27 cellular contexts compared by ENCODE assay signal in genomic region chrX:2539586-2539985, GRCh38.
"Had no signal": no experiment of that assay in that cellular context is flagged by ENCODE, and none has a peak within 500 bp of the region (broad histone marks: within the 10 kb centered on the region; RNA-seq: fewer than 3 reads in every experiment).

No MANE protein-coding gene starts in this region.

- DNase-seq: naive thymus-derived CD4-positive, alpha-beta T cell; nephron progenitor cell; occipital lobe; pancreas; psoas muscle; right cardiac atrium; right lobe of liver; sigmoid colon; small intestine; stimulated activated CD4-positive, alpha-beta T cell treated with anti-CD3 and anti-CD28 coated beads, Interleukin-15, amount 100 ng/mL, for 24 hours; stimulated activated CD4-positive, alpha-beta T cell treated with anti-CD3 and anti-CD28 coated beads, Interleukin-2, amount 100 ng/mL, for 24 hours; stimulated activated CD4-positive, alpha-beta T cell treated with anti-CD3 and anti-CD28 coated beads, Interleukin-2, amount 100 ng/mL, for 48 hours; stimulated activated CD4-positive, alpha-beta T cell treated with anti-CD3 and anti-CD28 coated beads, Interleukin-4, amount 100 ng/mL, for 24 hours; stimulated activated naive B cell treated with anti-CD40 and anti-IgM and Interleukin-4, amounts not matched to agents 10 μg/mL and 1 μg/mL and 100 μg/mL, for 72 hours; stimulated activated naive CD4-positive, alpha-beta T cell treated with Interleukin-2 at 50 U/mL for 16 hours; stomach; thyroid gland; upper lobe of right lung; uterus had no signal

- H3K9me3 Mint-ChIP-seq: natural killer cell treated with Interleukin-12 subunit alpha and Interleukin-12 subunit beta and Interleukin-15 and Interleukin-18, amount 100 ng/mL, for 72 hours; stimulated activated effector memory CD8-positive, alpha-beta T cell treated with anti-CD3 and anti-CD28 coated beads, Interleukin-12 subunit alpha, Interleukin-12 subunit beta, amount 100 ng/mL, for 72 hours; stimulated activated naive CD8-positive, alpha-beta T cell treated with anti-CD3 and anti-CD28 coated beads, Interleukin-15, Interleukin-2, amounts not matched to agents 100 ng/mL and 50 ng/mL, for 24 hours; type B pancreatic cell had no signal

- H3K4me1 Mint-ChIP-seq: naive thymus-derived CD4-positive, alpha-beta T cell; stimulated activated effector memory CD8-positive, alpha-beta T cell treated with anti-CD3 and anti-CD28 coated beads, Interleukin-12 subunit alpha, Interleukin-12 subunit beta, amount 100 ng/mL, for 72 hours; stimulated activated naive B cell treated with anti-CD40 and anti-IgM and Interleukin-4, amounts not matched to agents 10 μg/mL and 1 μg/mL and 100 μg/mL, for 72 hours had no signal

- H3K27me3 ChIP-seq: pancreas, right lobe of liver, sigmoid colon, stomach, thyroid gland, tibial nerve, upper lobe of right lung, uterus had no signal

- H3K27ac ChIP-seq: pancreas, psoas muscle, right lobe of liver, sigmoid colon, stomach, thoracic aorta, thyroid gland, tibial nerve, upper lobe of right lung, uterus had no signal

- H3K4me3 Mint-ChIP-seq: naive thymus-derived CD4-positive, alpha-beta T cell; natural killer cell treated with Interleukin-12 subunit alpha and Interleukin-12 subunit beta and Interleukin-15 and Interleukin-18, amount 100 ng/mL, for 72 hours; nephron progenitor cell; neural crest cell; stimulated activated effector memory CD8-positive, alpha-beta T cell treated with anti-CD3 and anti-CD28 coated beads, Interleukin-12 subunit alpha, Interleukin-12 subunit beta, amount 100 ng/mL, for 72 hours; stimulated activated naive B cell treated with anti-CD40 and anti-IgM and Interleukin-4, amounts not matched to agents 10 μg/mL and 1 μg/mL and 100 μg/mL, for 72 hours; stimulated activated naive CD8-positive, alpha-beta T cell treated with anti-CD3 and anti-CD28 coated beads, Interleukin-15, Interleukin-2, amounts not matched to agents 100 ng/mL and 50 ng/mL, for 24 hours; type B pancreatic cell had no signal

- H3K4me3 ChIP-seq: pancreas, psoas muscle, right lobe of liver, sigmoid colon, stomach, thoracic aorta, thyroid gland, tibial nerve, upper lobe of right lung, uterus had no signal

- H3K27me3 Mint-ChIP-seq: progenitor cell of endocrine pancreas, type B pancreatic cell had no signal

- H3K36me3 Mint-ChIP-seq: naive thymus-derived CD4-positive, alpha-beta T cell; natural killer cell treated with Interleukin-12 subunit alpha and Interleukin-12 subunit beta and Interleukin-15 and Interleukin-18, amount 100 ng/mL, for 72 hours; stimulated activated effector memory CD8-positive, alpha-beta T cell treated with anti-CD3 and anti-CD28 coated beads, Interleukin-12 subunit alpha, Interleukin-12 subunit beta, amount 100 ng/mL, for 72 hours; stimulated activated naive B cell treated with anti-CD40 and anti-IgM and Interleukin-4, amounts not matched to agents 10 μg/mL and 1 μg/mL and 100 μg/mL, for 72 hours; type B pancreatic cell had no signal

- H3K27ac Mint-ChIP-seq: naive thymus-derived CD4-positive, alpha-beta T cell; natural killer cell treated with Interleukin-12 subunit alpha and Interleukin-12 subunit beta and Interleukin-15 and Interleukin-18, amount 100 ng/mL, for 72 hours; nephron progenitor cell; progenitor cell of endocrine pancreas; stimulated activated effector memory CD8-positive, alpha-beta T cell treated with anti-CD3 and anti-CD28 coated beads, Interleukin-12 subunit alpha, Interleukin-12 subunit beta, amount 100 ng/mL, for 72 hours; stimulated activated naive B cell treated with anti-CD40 and anti-IgM and Interleukin-4, amounts not matched to agents 10 μg/mL and 1 μg/mL and 100 μg/mL, for 72 hours; stimulated activated naive CD8-positive, alpha-beta T cell treated with anti-CD3 and anti-CD28 coated beads, Interleukin-15, Interleukin-2, amounts not matched to agents 100 ng/mL and 50 ng/mL, for 24 hours; type B pancreatic cell had no signal

- H3K4me1 ChIP-seq: psoas muscle, right lobe of liver, stomach, thyroid gland, upper lobe of right lung, uterus had no signal

- H3K36me3 ChIP-seq: pancreas, right lobe of liver, sigmoid colon, stomach, thoracic aorta, thyroid gland, tibial nerve, upper lobe of right lung, uterus had no signal

- H3K9me3 ChIP-seq: pancreas, psoas muscle, right lobe of liver, sigmoid colon, stomach, thoracic aorta, thyroid gland, tibial nerve, upper lobe of right lung, uterus had no signal

- ATAC-seq: naive thymus-derived CD4-positive, alpha-beta T cell; natural killer cell treated with Interleukin-12 subunit alpha and Interleukin-12 subunit beta and Interleukin-15 and Interleukin-18, amount 100 ng/mL, for 72 hours; pancreas; psoas muscle; right cardiac atrium; right lobe of liver; stimulated activated effector memory CD8-positive, alpha-beta T cell treated with anti-CD3 and anti-CD28 coated beads, Interleukin-12 subunit alpha, Interleukin-12 subunit beta, amount 100 ng/mL, for 72 hours; stimulated activated naive B cell treated with anti-CD40 and anti-IgM and Interleukin-4, amounts not matched to agents 10 μg/mL and 1 μg/mL and 100 μg/mL, for 72 hours; upper lobe of right lung had no signal
